8 cellular contexts compared by ENCODE assay signal in genomic region chr16:2979669-2980226, GRCh38. TPM values are rescaled to one million over a fixed set of nuclear protein-coding genes. Genes with fewer than 3 reads are reported as not detected.
DNase-seq lines count a peak whose midpoint lies in the region; ATAC-seq and TF ChIP-seq lines count a peak whose summit lies in the region.

No MANE protein-coding gene starts in this region.

- peaks cover 2 to 8% (median 3%) of the 10 kb centered on the region in 3 donors for H3K27me3 Mint-ChIP-seq in CD14-positive monocyte (ENCODE audit: low read depth in 3 of 3)
- peaks cover 6% of the 10 kb centered on the region for H3K27me3 Mint-ChIP-seq in progenitor cell of endocrine pancreas

- no peaks in the 10 kb centered on the region for H3K9me3 Mint-ChIP-seq in CD14-positive monocyte
- no peaks in the 10 kb centered on the region for H3K9me3 Mint-ChIP-seq in progenitor cell of endocrine pancreas (ENCODE audit: low read depth)

- H3K36me3 Mint-ChIP-seq in CD14-positive monocyte: peaks cover 0 to 10% of the 10 kb centered on the region in 2 donors
- no peaks in the 10 kb centered on the region for H3K36me3 Mint-ChIP-seq in progenitor cell of endocrine pancreas (ENCODE audit: insufficient read depth)

- TF ChIP-seq POLR2A in erythroblast (IDR thresholded peaks at IDR 0.05; ENCODE audit: low read length): no peak

- peaks cover 36% of the 10 kb centered on the region for H3K4me1 ChIP-seq in Panc1 (ENCODE audit: control insufficient read depth, insufficient read depth, low read length)

- H3K9me3 ChIP-seq in Panc1 (ENCODE audit: control insufficient read depth, insufficient read depth, low read depth, low read length): no peaks in the 10 kb centered on the region

- H3K27ac ChIP-seq in Panc1 (ENCODE audit: low read length): peak overlapping the region; percentile 96
- no peak overlapping the region for H3K27ac ChIP-seq in substantia nigra (ENCODE audit: low read depth, low read length, poor library complexity, severe bottlenecking)

- H3K4me3 Mint-ChIP-seq in CD14-positive monocyte (peak overlapping the region; percentile 65 to 72), progenitor cell of endocrine pancreas (ENCODE audit: low read depth) (peak overlapping the region; percentile 74)

- BruUV-seq in Panc1 (replicated peaks; lab: Mats Ljungman, UMichigan): TSS peak; percentile 73

- POLR2A ChIA-PET in Panc1 (lab: Charles Lee): no interaction called here

- H3K4me3 ChIP-seq in Panc1 (ENCODE audit: low read depth in 2 of 2, low read length in 2 of 2): peak overlapping the region; percentile 70 to 71

- ATAC-seq in GM21447 (IDR thresholded peaks at IDR 0.05; ENCODE audit: unreplicated experiment): peak; percentile 8
- ATAC-seq in Panc1: peak; percentile 27

- DNase-seq in CD14-positive monocyte (ENCODE audit: low spot score) (no peak), Panc1 (ENCODE audit: low read depth, low spot score) (no peak), erythroblast (lab: John Stamatoyannopoulos, UW) (peak; percentile 72 to 77), progenitor cell of endocrine pancreas (ENCODE audit: low spot score, unreplicated experiment) (no peak), GM19238 (ENCODE audit: insufficient read length, low spot score) (no peak), DMS79 treated with DMSO at 0.1 percent for 48 hours (lab: John Stamatoyannopoulos, UW) (no peak), substantia nigra (lab: John Stamatoyannopoulos, UW) (no peak)

- H3K4me1 Mint-ChIP-seq in CD14-positive monocyte (peaks cover 28% of the 10 kb centered on the region), progenitor cell of endocrine pancreas (ENCODE audit: low read depth) (peaks cover 15% of the 10 kb centered on the region)

- H3K27me3 ChIP-seq in Panc1 (ENCODE audit: control insufficient read depth, insufficient read depth, low read length): no peaks in the 10 kb centered on the region

- intact Hi-C loops in CD14-positive monocyte (cut with micrococcal nuclease): no loop called here
- intact Hi-C loops in Panc1 (cut with micrococcal nuclease; ENCODE audit: unreplicated experiment): no loop called here

- H3K27ac Mint-ChIP-seq in CD14-positive monocyte: peak overlapping the region in 2 of 7 donors; percentile 41 to 68
- no peak overlapping the region for H3K27ac Mint-ChIP-seq in progenitor cell of endocrine pancreas

- TF ChIP-seq CTCF in CD14-positive monocyte (IDR thresholded peaks at IDR 0.05) (no peak), Panc1 (IDR thresholded peaks at IDR 0.05) (no peak), progenitor cell of endocrine pancreas (IDR thresholded peaks at IDR 0.05; ENCODE audit: unreplicated experiment) (no peak)

- CTCF ChIA-PET in Panc1 (lab: Charles Lee): no interaction called here

- in situ Hi-C loops in Panc1 (cut with HindIII; ENCODE audit: low pct_unique_long_range_greater_than_20kb, low sequenced_read_pairs): no loop called here

- peaks cover 2% of the 10 kb centered on the region; the same call in 1 of the 2 replicates for H3K36me3 ChIP-seq in Panc1 (ENCODE audit: control insufficient read depth, insufficient read depth, low read length)

RNA-seq across cellular contexts. Expression of gene PKMYT1, which starts 0.5 kb away (rescaled TPM):
- polyA plus RNA-seq in CD14-positive monocyte: 1 to 10 TPM; 3.0 to 3.2 TPM
- 105 TPM for total RNA-seq in Panc1 (2021; ENCODE audit: unreplicated experiment)
- polyA plus RNA-seq in Panc1 (2012; ENCODE audit: insufficient read length): 58.1 TPM
- 33.7 and 36.5 TPM in 2 replicates for total RNA-seq in progenitor cell of endocrine pancreas

RNA-seq across cellular contexts. Expression of gene PAQR4, which starts 10.6 kb away (rescaled TPM):
- 1 to 10 TPM; 6.3 to 8.9 TPM for polyA plus RNA-seq in CD14-positive monocyte
- 51.8 TPM for total RNA-seq in Panc1 (2021; ENCODE audit: unreplicated experiment)
- polyA plus RNA-seq in Panc1 (2012; ENCODE audit: insufficient read length): 52.6 TPM
- 13.0 and 13.1 TPM in 2 replicates for total RNA-seq in progenitor cell of endocrine pancreas

RNA-seq across cellular contexts. Expression of gene KREMEN2, which starts 15.7 kb away (rescaled TPM):
- not detected for polyA plus RNA-seq in CD14-positive monocyte
- total RNA-seq in Panc1 (2021; ENCODE audit: unreplicated experiment): 10.8 TPM
- 12.1 TPM for polyA plus RNA-seq in Panc1 (2012; ENCODE audit: insufficient read length)
- total RNA-seq in progenitor cell of endocrine pancreas: 0.31 and 0.47 TPM in 2 replicates

RNA-seq across cellular contexts. Expression of gene CLDN9, which starts 33.0 kb away (rescaled TPM):
- not detected for polyA plus RNA-seq in CD14-positive monocyte
- total RNA-seq in Panc1 (2021; ENCODE audit: unreplicated experiment): 1.6 TPM
- 1.3 TPM for polyA plus RNA-seq in Panc1 (2012; ENCODE audit: insufficient read length)
- 2.2 and 2.9 TPM in 2 replicates for total RNA-seq in progenitor cell of endocrine pancreas

RNA-seq across cellular contexts. Expression of gene CLDN6, which starts 38.2 kb away (rescaled TPM):
- not detected for polyA plus RNA-seq in CD14-positive monocyte
- total RNA-seq in Panc1 (2021; ENCODE audit: unreplicated experiment): 1.2 TPM
- 1.1 TPM for polyA plus RNA-seq in Panc1 (2012; ENCODE audit: insufficient read length)
- total RNA-seq in progenitor cell of endocrine pancreas: 563 and 578 TPM in 2 replicates

Comparison
In these comparisons a context has a peak if more than half of its experiments do, and no peak if none do; other contexts are left out.
1. DNase-seq: peak in erythroblast (2 of 2); none in CD14-positive monocyte (single experiment), Panc1 (single experiment), progenitor cell of endocrine pancreas (single experiment), GM19238 (single experiment), DMS79 treated with DMSO at 0.1 percent for 48 hours (single experiment) and substantia nigra (0 of 49).